Comparison of ENCODE assay signal across 1 cellular context in genomic region chr17:72697602-72698146, GRCh38.
TF ChIP-seq lines count a peak whose summit lies in the region.

No MANE protein-coding gene starts in this region.

TF ChIP-seq in HepG2, 621 proteins besides CTCF, POLR2A, EP300 and RAD21 (continued from another document and continues in another):
- TF ChIP-seq DMAP1 (CRISPR knock-in tag; IDR thresholded peaks at IDR 0.05) (peak; percentile 26; the same call in 1 of the 2 replicates), FOSL2 (CRISPR knock-in tag; IDR thresholded peaks at IDR 0.05) (peak; percentile 80), ZNF781 (CRISPR knock-in tag; IDR thresholded peaks at IDR 0.05; ENCODE audit: borderline replicate concordance, not compliant biosample characterization) (no peak), RFXAP (CRISPR knock-in tag; IDR thresholded peaks at IDR 0.05; ENCODE audit: borderline replicate concordance) (0 out of 2 replicates have a peak, but pooled peaks have one; percentile 15), ZBTB34 (CRISPR knock-in tag; IDR thresholded peaks at IDR 0.05) (no peak), MLX (CRISPR knock-in tag; IDR thresholded peaks at IDR 0.05) (no peak), JDP2 (CRISPR knock-in tag; IDR thresholded peaks at IDR 0.05; ENCODE audit: borderline replicate concordance) (no peak), RNF219 (CRISPR knock-in tag; IDR thresholded peaks at IDR 0.05) (no peak), ZNF10 (CRISPR knock-in tag; IDR thresholded peaks at IDR 0.05; ENCODE audit: borderline replicate concordance, low read depth) (no peak), PAXIP1 (CRISPR knock-in tag; conservative IDR thresholded peaks at IDR 0.05) (peak; percentile 42; the same call in 1 of the 2 replicates), PLRG1 (conservative IDR thresholded peaks at IDR 0.05) (no peak), ETV6 (CRISPR knock-in tag; conservative IDR thresholded peaks at IDR 0.05) (no peak), ETV5 (CRISPR knock-in tag; IDR thresholded peaks at IDR 0.05; ENCODE audit: borderline replicate concordance) (no peak; the same call in 1 of the 2 replicates), JUNB (CRISPR knock-in tag; IDR thresholded peaks at IDR 0.05; ENCODE audit: borderline replicate concordance) (no peak), ATF2 (CRISPR knock-in tag; IDR thresholded peaks at IDR 0.05) (no peak), SP5 (CRISPR knock-in tag; IDR thresholded peaks at IDR 0.05; ENCODE audit: borderline replicate concordance, low read depth) (no peak; the same call in 1 of the 2 replicates), NFE2L1 (CRISPR knock-in tag; IDR thresholded peaks at IDR 0.05; ENCODE audit: borderline replicate concordance) (no peak), REPIN1 (CRISPR knock-in tag; IDR thresholded peaks at IDR 0.05; ENCODE audit: borderline replicate concordance, low read depth) (no peak), PRPF4 (IDR thresholded peaks at IDR 0.05; ENCODE audit: low read depth, low read length, poor library complexity, severe bottlenecking) (no peak), FOXJ3 (CRISPR knock-in tag; IDR thresholded peaks at IDR 0.05; ENCODE audit: borderline replicate concordance) (no peak), ZNF382 (CRISPR knock-in tag; IDR thresholded peaks at IDR 0.05; ENCODE audit: borderline replicate concordance) (no peak), TRIM22 (IDR thresholded peaks at IDR 0.05) (no peak), IRX3 (CRISPR knock-in tag; IDR thresholded peaks at IDR 0.05; ENCODE audit: borderline replicate concordance, low read depth) (no peak), AKAP8 (CRISPR knock-in tag; IDR thresholded peaks at IDR 0.05) (0 out of 2 replicates have a peak, but pooled peaks have one; percentile 29), ZNF609 (CRISPR knock-in tag; IDR thresholded peaks at IDR 0.05; ENCODE audit: borderline replicate concordance) (peak; percentile 59; the same call in 1 of the 2 replicates), ADNP (CRISPR knock-in tag; IDR thresholded peaks at IDR 0.05) (no peak), ZBTB42 (CRISPR knock-in tag; IDR thresholded peaks at IDR 0.05) (no peak), POGZ (CRISPR knock-in tag; IDR thresholded peaks at IDR 0.05) (no peak), MBD4 (IDR thresholded peaks at IDR 0.05; ENCODE audit: borderline replicate concordance, low read length) (no peak), ZNF546 (CRISPR knock-in tag; conservative IDR thresholded peaks at IDR 0.05) (no peak), GATA4 (IDR thresholded peaks at IDR 0.05; ENCODE audit: borderline replicate concordance, low read depth) (no peak; the same call in 1 of the 2 replicates), STAG1 (CRISPR knock-in tag; IDR thresholded peaks at IDR 0.05) (peak; percentile 25; the same call in 1 of the 2 replicates), ZSCAN9 (CRISPR knock-in tag; IDR thresholded peaks at IDR 0.05; ENCODE audit: borderline replicate concordance) (no peak), ARID2 (CRISPR knock-in tag; IDR thresholded peaks at IDR 0.05; ENCODE audit: borderline replicate concordance) (no peak), ZFP37 (CRISPR knock-in tag; IDR thresholded peaks at IDR 0.05; ENCODE audit: borderline replicate concordance) (no peak), SMC3 (IDR thresholded peaks at IDR 0.05; ENCODE audit: low read length) (peak; percentile 34; the same call in 1 of the 2 replicates), NKX3-1 (CRISPR knock-in tag; IDR thresholded peaks at IDR 0.05) (no peak), ZNF276 (CRISPR knock-in tag; IDR thresholded peaks at IDR 0.05; ENCODE audit: low read depth) (no peak)
- TF ChIP-seq, protein P1, sequence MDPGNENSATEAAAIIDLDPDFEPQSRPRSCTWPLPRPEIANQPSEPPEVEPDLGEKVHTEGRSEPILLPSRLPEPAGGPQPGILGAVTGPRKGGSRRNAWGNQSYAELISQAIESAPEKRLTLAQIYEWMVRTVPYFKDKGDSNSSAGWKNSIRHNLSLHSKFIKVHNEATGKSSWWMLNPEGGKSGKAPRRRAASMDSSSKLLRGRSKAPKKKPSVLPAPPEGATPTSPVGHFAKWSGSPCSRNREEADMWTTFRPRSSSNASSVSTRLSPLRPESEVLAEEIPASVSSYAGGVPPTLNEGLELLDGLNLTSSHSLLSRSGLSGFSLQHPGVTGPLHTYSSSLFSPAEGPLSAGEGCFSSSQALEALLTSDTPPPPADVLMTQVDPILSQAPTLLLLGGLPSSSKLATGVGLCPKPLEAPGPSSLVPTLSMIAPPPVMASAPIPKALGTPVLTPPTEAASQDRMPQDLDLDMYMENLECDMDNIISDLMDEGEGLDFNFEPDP (CRISPR knock-in tag; conservative IDR thresholded peaks at IDR 0.05), result no peak
- TF ChIP-seq, protein P2, sequence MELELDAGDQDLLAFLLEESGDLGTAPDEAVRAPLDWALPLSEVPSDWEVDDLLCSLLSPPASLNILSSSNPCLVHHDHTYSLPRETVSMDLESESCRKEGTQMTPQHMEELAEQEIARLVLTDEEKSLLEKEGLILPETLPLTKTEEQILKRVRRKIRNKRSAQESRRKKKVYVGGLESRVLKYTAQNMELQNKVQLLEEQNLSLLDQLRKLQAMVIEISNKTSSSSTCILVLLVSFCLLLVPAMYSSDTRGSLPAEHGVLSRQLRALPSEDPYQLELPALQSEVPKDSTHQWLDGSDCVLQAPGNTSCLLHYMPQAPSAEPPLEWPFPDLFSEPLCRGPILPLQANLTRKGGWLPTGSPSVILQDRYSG (CRISPR knock-in tag; IDR thresholded peaks at IDR 0.05), result no peak
- TF ChIP-seq, protein P3, sequence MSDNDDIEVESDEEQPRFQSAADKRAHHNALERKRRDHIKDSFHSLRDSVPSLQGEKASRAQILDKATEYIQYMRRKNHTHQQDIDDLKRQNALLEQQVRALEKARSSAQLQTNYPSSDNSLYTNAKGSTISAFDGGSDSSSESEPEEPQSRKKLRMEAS (IDR thresholded peaks at IDR 0.05), result peak; percentile 74
